Comparison of ENCODE assay signal across 8 cellular contexts in the genomic region with DNA sequence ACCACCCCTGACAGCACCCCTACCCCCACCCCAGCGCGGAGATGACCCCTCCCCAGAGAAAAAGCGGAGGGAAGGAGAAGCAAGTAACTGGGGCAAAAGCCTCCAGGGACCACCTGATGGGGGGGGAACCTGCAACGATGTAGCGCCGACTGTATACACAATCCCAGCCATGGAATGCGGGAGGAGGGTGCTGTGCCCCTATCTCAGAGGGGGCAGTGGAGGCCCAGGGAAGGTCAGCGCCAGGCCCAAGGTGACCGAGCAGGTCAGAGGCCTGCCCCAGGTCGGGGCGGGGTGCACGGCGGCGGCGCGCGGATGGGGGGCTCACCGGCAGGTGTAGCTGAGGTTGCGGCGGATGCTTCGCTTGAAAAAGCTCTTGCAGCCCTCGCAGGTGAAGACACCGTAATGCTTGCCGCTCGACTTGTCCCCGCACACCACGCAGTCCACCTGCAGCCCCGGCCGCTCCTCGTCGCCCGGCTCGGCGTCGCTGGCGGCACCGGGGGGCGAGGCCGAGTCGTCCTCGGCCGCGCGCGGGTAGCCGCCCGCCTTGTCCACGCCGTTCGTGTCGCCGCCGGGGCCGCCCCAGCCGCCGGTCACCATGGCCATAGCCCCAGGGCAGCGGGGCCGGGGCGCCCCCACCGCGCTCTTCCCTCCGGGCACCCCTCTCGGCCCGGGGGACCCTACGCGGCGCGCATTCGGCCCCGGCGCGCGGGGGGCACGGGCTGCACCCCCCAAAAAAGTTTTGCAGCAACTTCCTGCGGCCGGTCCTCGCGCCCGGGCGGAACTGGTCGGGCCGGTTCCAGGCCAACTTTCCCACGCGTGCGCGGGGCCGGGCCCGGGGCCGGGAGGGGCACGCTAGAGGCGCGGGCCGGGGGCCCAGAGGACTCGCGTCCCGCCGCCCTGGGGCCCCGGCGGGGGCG. TPM values are rescaled to one million over a fixed set of nuclear protein-coding genes. Genes with fewer than 3 reads are reported as not detected.
DNase-seq lines count a peak whose midpoint lies in the region; ATAC-seq lines count a peak whose summit lies in the region.

No MANE protein-coding gene starts in this region.

- no peaks in the 10 kb centered on the region for H3K36me3 Mint-ChIP-seq in activated T-cell treated with anti-CD3 and anti-CD28 coated beads, Interleukin-2, amount 50 U/mL, for 72 hours (ENCODE audit: insufficient read depth in 2 of 2)
- peaks cover 6% of the 10 kb centered on the region for H3K36me3 Mint-ChIP-seq in stimulated activated effector memory CD8-positive, alpha-beta T cell treated with anti-CD3 and anti-CD28 coated beads, Interleukin-12 subunit alpha, Interleukin-12 subunit beta, amount 100 ng/mL, for 72 hours

- H3K27ac Mint-ChIP-seq in activated T-cell treated with anti-CD3 and anti-CD28 coated beads, Interleukin-2, amount 50 U/mL, for 72 hours: no peak overlapping the region
- H3K27ac Mint-ChIP-seq in stimulated activated effector memory CD8-positive, alpha-beta T cell treated with anti-CD3 and anti-CD28 coated beads, Interleukin-12 subunit alpha, Interleukin-12 subunit beta, amount 100 ng/mL, for 72 hours: no peak overlapping the region

- no peaks in the 10 kb centered on the region for H3K9me3 Mint-ChIP-seq in activated T-cell treated with anti-CD3 and anti-CD28 coated beads, Interleukin-2, amount 50 U/mL, for 72 hours
- no peaks in the 10 kb centered on the region for H3K9me3 Mint-ChIP-seq in stimulated activated effector memory CD8-positive, alpha-beta T cell treated with anti-CD3 and anti-CD28 coated beads, Interleukin-12 subunit alpha, Interleukin-12 subunit beta, amount 100 ng/mL, for 72 hours

- H3K4me3 ChIP-seq in iPS-11a (ENCODE audit: low read depth, low read length): peak overlapping the region; percentile 87

- H3K4me1 Mint-ChIP-seq in activated T-cell treated with anti-CD3 and anti-CD28 coated beads, Interleukin-2, amount 50 U/mL, for 72 hours (ENCODE audit: low read depth): peaks cover 10% of the 10 kb centered on the region
- peaks cover 22% of the 10 kb centered on the region for H3K4me1 Mint-ChIP-seq in stimulated activated effector memory CD8-positive, alpha-beta T cell treated with anti-CD3 and anti-CD28 coated beads, Interleukin-12 subunit alpha, Interleukin-12 subunit beta, amount 100 ng/mL, for 72 hours

- peaks cover 9% of the 10 kb centered on the region for H3K27me3 Mint-ChIP-seq in activated T-cell treated with anti-CD3 and anti-CD28 coated beads, Interleukin-2, amount 50 U/mL, for 72 hours (ENCODE audit: low read depth)

- peak; percentile 22 for ATAC-seq in HG02678 (IDR thresholded peaks at IDR 0.05; ENCODE audit: unreplicated experiment)
- no peak for ATAC-seq in activated T-cell treated with anti-CD3 and anti-CD28 coated beads, Interleukin-2, amount 50 U/mL, for 72 hours (replicated peaks in 1 of 2)
- peak; percentile 3 for ATAC-seq in stimulated activated effector memory CD8-positive, alpha-beta T cell treated with anti-CD3 and anti-CD28 coated beads, Interleukin-12 subunit alpha, Interleukin-12 subunit beta, amount 100 ng/mL, for 72 hours
- no peak for ATAC-seq in GM21786 (IDR thresholded peaks at IDR 0.05; ENCODE audit: unreplicated experiment)

- H3K4me3 Mint-ChIP-seq in activated T-cell treated with anti-CD3 and anti-CD28 coated beads, Interleukin-2, amount 50 U/mL, for 72 hours: peak overlapping the region; percentile 55 to 73
- peak overlapping the region; percentile 62 for H3K4me3 Mint-ChIP-seq in stimulated activated effector memory CD8-positive, alpha-beta T cell treated with anti-CD3 and anti-CD28 coated beads, Interleukin-12 subunit alpha, Interleukin-12 subunit beta, amount 100 ng/mL, for 72 hours

- DNase-seq in CD1c-positive myeloid dendritic cell (ENCODE audit: extremely low spot score) (peak; percentile 32), glomerular visceral epithelial cell (ENCODE audit: extremely low spot score) (no peak), T1000 (lab: John Stamatoyannopoulos, UW) (no peak)
- DNase-seq in activated T-cell treated with anti-CD3 and anti-CD28 coated beads, Interleukin-2, amount 50 U/mL, for 72 hours: peak in 1 of 2 donors; percentile 22
- DNase-seq in stimulated activated effector memory CD8-positive, alpha-beta T cell treated with anti-CD3 and anti-CD28 coated beads, Interleukin-12 subunit alpha, Interleukin-12 subunit beta, amount 100 ng/mL, for 72 hours (ENCODE audit: low spot score in 2 of 2): no peak

RNA-seq across cellular contexts. Expression of gene NR2F6, which starts 0.8 kb away (rescaled TPM):
- 1 to 10 TPM; 4.7 to 6.4 TPM for total RNA-seq in activated T-cell treated with anti-CD3 and anti-CD28 coated beads, Interleukin-2, amount 50 U/mL, for 72 hours

RNA-seq across cellular contexts. Expression of gene OCEL1, which starts 18.9 kb away (rescaled TPM):
- total RNA-seq in activated T-cell treated with anti-CD3 and anti-CD28 coated beads, Interleukin-2, amount 50 U/mL, for 72 hours: 10 to 100 TPM; 19.3 to 19.4 TPM

RNA-seq across cellular contexts. Expression of gene USHBP1, which starts 19.7 kb away (rescaled TPM):
- total RNA-seq in activated T-cell treated with anti-CD3 and anti-CD28 coated beads, Interleukin-2, amount 50 U/mL, for 72 hours: under 1 TPM; 0.19 to 0.46 TPM

RNA-seq across cellular contexts. Expression of gene BABAM1, which starts 22.4 kb away (rescaled TPM):
- total RNA-seq in activated T-cell treated with anti-CD3 and anti-CD28 coated beads, Interleukin-2, amount 50 U/mL, for 72 hours: 10 to 100 TPM; 86.6 to 96.1 TPM

RNA-seq across cellular contexts. Expression of gene USE1, which starts 29.7 kb away (rescaled TPM):
- 10 to 100 TPM; 27.2 to 32.8 TPM for total RNA-seq in activated T-cell treated with anti-CD3 and anti-CD28 coated beads, Interleukin-2, amount 50 U/mL, for 72 hours

Comparison
In these comparisons a context has a peak if more than half of its experiments do, and no peak if none do; other contexts are left out.
1. ATAC-seq: peak in HG02678 (single experiment) and stimulated activated effector memory CD8-positive, alpha-beta T cell treated with anti-CD3 and anti-CD28 coated beads, Interleukin-12 subunit alpha, Interleukin-12 subunit beta, amount 100 ng/mL, for 72 hours (single experiment); none in activated T-cell treated with anti-CD3 and anti-CD28 coated beads, Interleukin-2, amount 50 U/mL, for 72 hours (0 of 2) and GM21786 (single experiment).